ENCODE assay signal across 16 cellular contexts in genomic region chr15:59369597-59369996, GRCh38. TPM values are rescaled to one million over a fixed set of nuclear protein-coding genes. Genes with fewer than 3 reads are reported as not detected.
DNase-seq lines count a peak whose midpoint lies in the region; ATAC-seq, FAIRE-seq and TF ChIP-seq lines count a peak whose summit lies in the region.
"Had no signal": no experiment of that assay in that cellular context is flagged by ENCODE, and none has a peak within 500 bp of the region (broad histone marks: within the 10 kb centered on the region; RNA-seq: fewer than 3 reads in every experiment).

No MANE protein-coding gene starts in this region.

- H3K4me3 ChIP-seq in HepG2 (replicated peaks in 1 of 3; ENCODE audit: insufficient read depth in 1 of 3, low read depth in 2 of 3, low read length in 3 of 3): no peak overlapping the region
- H3K4me3 ChIP-seq in right lobe of liver: no peak overlapping the region
- H3K4me3 ChIP-seq in OCI-LY1 (ENCODE audit: low read depth, low read length, poor library complexity, severe bottlenecking): peak overlapping the region; percentile 87
- peak overlapping the region in 1 of 3 experiments; percentile 1 for H3K4me3 ChIP-seq in endothelial cell of umbilical vein (replicated peaks in 1 of 3; ENCODE audit: insufficient read depth in 1 of 3, low read depth in 1 of 3, low read length in 3 of 3)
- no peak overlapping the region for H3K4me3 ChIP-seq in small intestine (ENCODE audit: low read depth in 1 of 2, low read length in 2 of 2)

- 0 out of 2 replicates have a peak, but pooled peaks cover 3% of the 10 kb centered on the region for H3F3A ChIP-seq in OCI-LY1 (ENCODE audit: insufficient read depth, low read length)

- ATAC-seq in HepG2 (no peak), right lobe of liver (no peak)
- ATAC-seq: activated CD8-positive, alpha-beta memory T cell treated with anti-CD3 and anti-CD28 coated beads, Interleukin-2, amount 10 ng/mL, durations not matched to agents 7 days and 5 days had no signal

- TF ChIP-seq EP300 in HepG2 (IDR thresholded peaks at IDR 0.05; ENCODE audit: low read depth in 2 of 2, low read length in 2 of 2): no peak
- TF ChIP-seq EP300 in HepG2 (CRISPR knock-in tag; IDR thresholded peaks at IDR 0.05; ENCODE audit: borderline replicate concordance): no peak

- no peak overlapping the region for H2AFZ ChIP-seq in HepG2 (ENCODE audit: low read length)
- H2AFZ ChIP-seq in OCI-LY1 (ENCODE audit: low read length): no peak overlapping the region
- no peak overlapping the region for H2AFZ ChIP-seq in endothelial cell of umbilical vein (ENCODE audit: low read depth, low read length)
- H2AFZ ChIP-seq: parathyroid adenoma had no signal

- intact Hi-C loops in HepG2 (cut with micrococcal nuclease; ENCODE audit: unreplicated experiment) (no loop called here), right lobe of liver (cut with DNase I) (no loop called here), endothelial cell of umbilical vein (cut with micrococcal nuclease) (no loop called here)

- 100% methylated on average over 2 of the region's 2 CpGs for WGBS in HepG2 (ENCODE audit: low lambda C conversion rate)
- 100% methylated on average over 2 of the region's 2 CpGs for WGBS in right lobe of liver (ENCODE audit: insufficient coverage, low coverage, low lambda C conversion rate, missing lambda C conversion rate)
- WGBS in small intestine, 3 donors: 82 to 92% (median 91%) methylated on average over 2 of the region's 2 CpGs

- H3K9ac ChIP-seq in HepG2 (ENCODE audit: insufficient read depth, low read depth, low read length) (no peak overlapping the region), OCI-LY1 (ENCODE audit: low read length) (peak overlapping the region; percentile 99; the same call in 1 of the 2 replicates), endothelial cell of umbilical vein (replicated peaks; ENCODE audit: extremely low read depth, insufficient read depth, low read length) (no peak overlapping the region)
- H3K9ac ChIP-seq: parathyroid adenoma had no signal

- POLR2A ChIA-PET in HepG2 (lab: Yijun Ruan, JAX): no interaction called here
- POLR2A ChIA-PET in endothelial cell of umbilical vein (lab: Charles Lee): no interaction called here

- H3K36me3 ChIP-seq in HepG2 (replicated peaks in 1 of 2; ENCODE audit: control insufficient read depth in 1 of 2, insufficient read depth in 2 of 2, low read length in 2 of 2) (no peaks in the 10 kb centered on the region), right lobe of liver (no peaks in the 10 kb centered on the region), OCI-LY1 (ENCODE audit: insufficient read depth, low read length) (peaks cover 17% of the 10 kb centered on the region), endothelial cell of umbilical vein (ENCODE audit: control insufficient read depth in 2 of 2, extremely low read depth in 1 of 2, insufficient read depth in 2 of 2, low read length in 2 of 2) (peaks cover 0 to 3% of the 10 kb centered on the region in 2 experiments), small intestine (ENCODE audit: control insufficient read depth in 2 of 2, insufficient read depth in 2 of 2, low read length in 2 of 2) (no peaks in the 10 kb centered on the region)

- in situ Hi-C loops in HepG2 (cut with HindIII; ENCODE audit: extremely low pct_ligation_motif_present, low pct_unique_long_range_greater_than_20kb): no loop called here

- TF ChIP-seq POLR2A in HepG2 (IDR thresholded peaks at IDR 0.05; ENCODE audit: insufficient read depth in 1 of 2, low read depth in 2 of 2, low read length in 2 of 2) (no peak), right lobe of liver (IDR thresholded peaks at IDR 0.05) (no peak), endothelial cell of umbilical vein (IDR thresholded peaks at IDR 0.05; ENCODE audit: low read depth, low read length) (no peak)

- CTCF ChIA-PET in HepG2 (lab: Yijun Ruan, JAX; ENCODE audit: low intra/inter-chr PET ratio, low total read pairs): no interaction called here
- CTCF ChIA-PET in endothelial cell of umbilical vein (lab: Charles Lee): interaction anchor here (1.3 kb wide), 1 partner anchor 9 kb away, joined by 3 read pairs; no protein-coding TSS in a partner anchor

- dilution Hi-C loops in endothelial cell of umbilical vein (cut with MboI; ENCODE audit: extremely low pct_ligation_motif_present, low sequenced_read_pairs): no loop called here

- FAIRE-seq in HepG2 (lab: Jason Lieb, UNC) (no peak), endothelial cell of umbilical vein (lab: Jason Lieb, UNC) (no peak), small intestine (lab: Jason Lieb, UNC) (no peak)
- FAIRE-seq: colon, D721Med, H54 had no signal

- DNase-seq in HepG2 (ENCODE audit: low spot score) (no peak), right lobe of liver (no peak), endothelial cell of umbilical vein (ENCODE audit: low read depth, low spot score) (no peak), midbrain (lab: John Stamatoyannopoulos, UW) (no peak), T1000 (lab: John Stamatoyannopoulos, UW) (no peak), small intestine (no peak)
- DNase-seq in activated effector memory CD4-positive, alpha-beta T cell treated with anti-CD3 and anti-CD28 coated beads, Interleukin-2, amount 50 U/mL, for 16 hours: no peak
- DNase-seq: activated CD8-positive, alpha-beta memory T cell treated with anti-CD3 and anti-CD28 coated beads, Interleukin-2, amount 10 ng/mL, durations not matched to agents 7 days and 5 days; immature natural killer cell; NCI-H1417 treated with DMSO at 0.1 percent for 48 hours; NCI-H82 had no signal

- H3K9me3 ChIP-seq in HepG2 (ENCODE audit: low read length) (no peaks in the 10 kb centered on the region), right lobe of liver (no peaks in the 10 kb centered on the region), OCI-LY1 (ENCODE audit: low read length) (no peaks in the 10 kb centered on the region), endothelial cell of umbilical vein (replicated peaks; ENCODE audit: control insufficient read depth, insufficient read depth, low read length) (no peaks in the 10 kb centered on the region), small intestine (ENCODE audit: control insufficient read depth, low read depth) (no peaks in the 10 kb centered on the region)

- BruUV-seq in HepG2 (replicated peaks; lab: Mats Ljungman, UMichigan): no TSS peak
- BruUV-seq in endothelial cell of umbilical vein (replicated peaks; lab: Mats Ljungman, UMichigan): no TSS peak

- H3K27ac ChIP-seq in HepG2 (ENCODE audit: extremely low read length, insufficient read depth, low read length) (no peak overlapping the region), right lobe of liver (no peak overlapping the region), OCI-LY1 (ENCODE audit: low read depth, low read length, poor library complexity, severe bottlenecking) (peak overlapping the region; percentile 78), endothelial cell of umbilical vein (ENCODE audit: insufficient read depth, low read depth, low read length) (no peak overlapping the region), small intestine (ENCODE audit: low read depth in 1 of 2, low read length in 1 of 2) (no peak overlapping the region)
- H3K27ac ChIP-seq: parathyroid adenoma had no signal

- no peaks in the 10 kb centered on the region for H3K9me2 ChIP-seq in OCI-LY1 (ENCODE audit: low read depth, low read length)

- H4K20me1 ChIP-seq in HepG2 (ENCODE audit: insufficient read depth, low read length) (0 out of 2 replicates have a peak, but pooled peaks cover 4% of the 10 kb centered on the region), OCI-LY1 (ENCODE audit: insufficient read depth, low read length) (no peaks in the 10 kb centered on the region), endothelial cell of umbilical vein (replicated peaks; ENCODE audit: control insufficient read depth, extremely low read depth, insufficient read depth, low read length) (peaks cover 4% of the 10 kb centered on the region)

- peaks cover 40% of the 10 kb centered on the region for H3K79me2 ChIP-seq in HepG2 (ENCODE audit: insufficient read depth, low read length)
- H3K79me2 ChIP-seq in OCI-LY1 (ENCODE audit: insufficient read depth, low read length): peaks cover 95% of the 10 kb centered on the region
- peaks cover 76% of the 10 kb centered on the region for H3K79me2 ChIP-seq in endothelial cell of umbilical vein (ENCODE audit: control insufficient read depth, insufficient read depth, low read length)
- H3K79me2 ChIP-seq: parathyroid adenoma had no signal

- no peak for TF ChIP-seq RAD21 in HepG2 (CRISPR knock-in tag; IDR thresholded peaks at IDR 0.05)

- H3K9me1 ChIP-seq in endothelial cell of umbilical vein (replicated peaks; ENCODE audit: control insufficient read depth, extremely low read depth, insufficient read depth, low read length): no peaks in the 10 kb centered on the region

- no peak for TF ChIP-seq CTCF in HepG2 (CRISPR knock-in tag; IDR thresholded peaks at IDR 0.05)
- no peak for TF ChIP-seq CTCF in right lobe of liver (IDR thresholded peaks at IDR 0.05)
- TF ChIP-seq CTCF in OCI-LY1 (IDR thresholded peaks at IDR 0.05; ENCODE audit: low read length): no peak
- TF ChIP-seq CTCF in endothelial cell of umbilical vein (IDR thresholded peaks at IDR 0.05; ENCODE audit: extremely low read depth in 1 of 2, insufficient read depth in 1 of 2, low read depth in 1 of 2, low read length in 2 of 2): no peak

- H3K4me2 ChIP-seq in HepG2 (ENCODE audit: low read depth, low read length): no peak overlapping the region
- H3K4me2 ChIP-seq in OCI-LY1 (ENCODE audit: low read length): peak overlapping the region; percentile 75
- peak overlapping the region; percentile 10 for H3K4me2 ChIP-seq in endothelial cell of umbilical vein (ENCODE audit: insufficient read depth, low read length)

- peaks cover 54% of the 10 kb centered on the region for H3K4me1 ChIP-seq in HepG2 (ENCODE audit: insufficient read depth, low read length)
- H3K4me1 ChIP-seq in right lobe of liver: peaks cover 0 to 15% (median 2%) of the 10 kb centered on the region in 4 donors
- peaks cover 57% of the 10 kb centered on the region for H3K4me1 ChIP-seq in OCI-LY1 (ENCODE audit: insufficient read depth, low read length, severe bottlenecking)
- H3K4me1 ChIP-seq in endothelial cell of umbilical vein (ENCODE audit: control insufficient read depth, extremely low read depth, insufficient read depth, low read length): peaks cover 44% of the 10 kb centered on the region
- H3K4me1 ChIP-seq in small intestine (ENCODE audit: control insufficient read depth in 2 of 2, insufficient read depth in 1 of 2, low read depth in 1 of 2, low read length in 1 of 2): peaks cover 4 to 7% of the 10 kb centered on the region in 2 donors
- H3K4me1 ChIP-seq: parathyroid adenoma had no signal

- no peaks in the 10 kb centered on the region for H3K27me3 ChIP-seq in HepG2 (ENCODE audit: control insufficient read depth in 1 of 2, insufficient read depth in 2 of 2, low read length in 2 of 2)
- no peaks in the 10 kb centered on the region for H3K27me3 ChIP-seq in right lobe of liver
- H3K27me3 ChIP-seq in OCI-LY1 (ENCODE audit: insufficient read depth, low read length): no peaks in the 10 kb centered on the region
- no peaks in the 10 kb centered on the region for H3K27me3 ChIP-seq in endothelial cell of umbilical vein (ENCODE audit: control insufficient read depth in 2 of 2, insufficient read depth in 2 of 2, low read length in 2 of 2)
- H3K27me3 ChIP-seq in small intestine (ENCODE audit: control insufficient read depth in 2 of 2, insufficient read depth in 2 of 2, low read length in 2 of 2): no peaks in the 10 kb centered on the region

RNA-seq across cellular contexts. Expression of gene MYO1E, which starts 3.1 kb away (rescaled TPM):
- total RNA-seq in HepG2 (2016; rRNA removed; fragmentation: Illumina TruSeq; extraction: Trizol) (25.1 and 38.5 TPM in 2 replicates), right lobe of liver (100 to 1,000 TPM in 1 of 6 experiments, 10 to 100 TPM in 5; 45.2 to 139 (median 68.9) TPM), endothelial cell of umbilical vein (218 and 231 TPM in 2 replicates)
- total RNA-seq in HepG2 (2016; cell fraction: cytosol; rRNA removed; fragmentation: Illumina TruSeq; extraction: Trizol; ENCODE audit: low read depth): 6.6 and 8.8 TPM in 2 replicates
- total RNA-seq in HepG2 (2016; cell fraction: insoluble cytoplasmic fraction; rRNA removed; fragmentation: Illumina TruSeq; extraction: Trizol): 28.4 and 35.1 TPM in 2 replicates
- 6.5 and 7.9 TPM in 2 replicates for total RNA-seq in HepG2 (2016; cell fraction: membrane; rRNA removed; fragmentation: Illumina TruSeq; extraction: Trizol)
- 32.4 and 33.1 TPM in 2 replicates for total RNA-seq in HepG2 (2016; cell fraction: nucleus; rRNA removed; fragmentation: Illumina TruSeq; extraction: Trizol)
- polyA plus RNA-seq in HepG2 (2011; rRNA removed) (12.6 and 15.7 TPM in 2 replicates), endothelial cell of umbilical vein (31.6 and 33.4 TPM in 2 replicates), small intestine (100 to 1,000 TPM in 1 of 3 donors, 10 to 100 TPM in 2; 32.3 to 122 (median 85.9) TPM)
- 10.1 and 10.8 TPM in 2 replicates for polyA plus RNA-seq in HepG2 (2011; cell fraction: cytosol; rRNA removed)
- polyA plus RNA-seq in HepG2 (2011; cell fraction: nucleus; rRNA removed): 20.9 and 25.3 TPM in 2 replicates
- 26.0 and 36.6 TPM in 2 replicates for polyA plus RNA-seq in HepG2 (2012)
- polyA plus RNA-seq in HepG2 (2016; cell fraction: cytosol; fragmentation: Illumina TruSeq; extraction: Trizol; ENCODE audit: low read depth): 1.1 and 1.6 TPM in 2 replicates
- 22.4 and 25.8 TPM in 2 replicates for polyA plus RNA-seq in HepG2 (2016; cell fraction: insoluble cytoplasmic fraction; fragmentation: Illumina TruSeq; extraction: Trizol; ENCODE audit: low read depth)
- polyA plus RNA-seq in HepG2 (2016; cell fraction: membrane; fragmentation: Illumina TruSeq; extraction: Trizol; ENCODE audit: low read depth): 2.2 and 2.7 TPM in 2 replicates
- polyA plus RNA-seq in HepG2 (2016; cell fraction: nucleus; fragmentation: Illumina TruSeq; extraction: Trizol; ENCODE audit: insufficient read depth, low read depth): 15.6 and 16.7 TPM in 2 replicates
- polyA minus RNA-seq in HepG2 (2011; rRNA and poly(A)+ RNA removed; ENCODE audit: low replicate concordance): 33.9 and 197 TPM in 2 replicates
- 22.2 and 26.0 TPM in 2 replicates for polyA minus RNA-seq in HepG2 (2011; cell fraction: cytosol; rRNA and poly(A)+ RNA removed)
- polyA minus RNA-seq in HepG2 (2011; cell fraction: nucleus; rRNA and poly(A)+ RNA removed): 47.1 and 47.9 TPM in 2 replicates
- 18.4 and 24.6 TPM in 2 replicates for polyA plus RNA-seq in endothelial cell of umbilical vein (2011; cell fraction: cytosol; rRNA removed)
- 56.7 and 57.1 TPM in 2 replicates for polyA plus RNA-seq in endothelial cell of umbilical vein (2011; cell fraction: nucleus; rRNA removed)
- 108 and 161 TPM in 2 replicates for polyA plus RNA-seq in endothelial cell of umbilical vein (2012)
- 96.0 and 102 TPM in 2 replicates for polyA minus RNA-seq in endothelial cell of umbilical vein
- 177 TPM for polyA minus RNA-seq in endothelial cell of umbilical vein (2011; cell fraction: cytosol; rRNA and poly(A)+ RNA removed)
- polyA minus RNA-seq in endothelial cell of umbilical vein (2011; cell fraction: nucleus; rRNA and poly(A)+ RNA removed): 124 and 127 TPM in 2 replicates
